7 cellular contexts compared by ENCODE assay signal in the genomic region with DNA sequence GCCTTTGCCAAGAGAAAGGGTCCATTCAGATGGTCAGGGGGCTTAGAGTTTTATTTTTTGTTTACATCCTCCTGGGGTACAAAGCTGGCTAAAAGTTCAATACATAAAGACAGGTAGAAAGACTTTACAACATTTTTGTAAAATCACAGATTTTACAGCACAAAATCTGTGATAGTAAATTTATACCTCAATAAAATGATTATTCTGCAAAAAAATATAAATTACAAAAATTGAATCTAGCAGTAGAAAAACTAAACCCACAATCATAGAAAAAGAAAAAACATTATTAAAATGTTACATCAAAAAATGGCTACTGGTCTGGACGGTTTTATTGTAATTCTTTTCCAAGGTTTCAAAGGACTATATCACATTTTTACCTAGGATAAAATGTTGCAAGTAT.
"Had no signal": no experiment of that assay in that cellular context is flagged by ENCODE, and none has a peak within 500 bp of the region (broad histone marks: within the 10 kb centered on the region; RNA-seq: fewer than 3 reads in every experiment).

No MANE protein-coding gene starts in this region.

- H2AFZ ChIP-seq: GM23338 had no signal

- DNase-seq: H9, HCEC 1CT, KBM-7 had no signal

- H3K9ac ChIP-seq: KMS-11 had no signal

- H3K27ac ChIP-seq: KMS-11 had no signal

- ATAC-seq: GM23338 had no signal

- FAIRE-seq: H1, HTR-8/SVneo had no signal

- H3K4me2 ChIP-seq: GM23338, KMS-11 had no signal

- H3K4me3 ChIP-seq: GM23338 had no signal
